ENCODE assay signal across 1 cellular context in genomic region chr6:31158140-31158862, GRCh38.
TF ChIP-seq lines count a peak whose summit lies in the region.

TCF19 (plus strand) TSS chr6:31158589; CDS start chr6:31159470, 881 bp downstream.

TF ChIP-seq in SK-N-SH, 30 proteins besides CTCF, POLR2A, EP300 and RAD21 (continued from another document):
- TF ChIP-seq, protein P1, sequence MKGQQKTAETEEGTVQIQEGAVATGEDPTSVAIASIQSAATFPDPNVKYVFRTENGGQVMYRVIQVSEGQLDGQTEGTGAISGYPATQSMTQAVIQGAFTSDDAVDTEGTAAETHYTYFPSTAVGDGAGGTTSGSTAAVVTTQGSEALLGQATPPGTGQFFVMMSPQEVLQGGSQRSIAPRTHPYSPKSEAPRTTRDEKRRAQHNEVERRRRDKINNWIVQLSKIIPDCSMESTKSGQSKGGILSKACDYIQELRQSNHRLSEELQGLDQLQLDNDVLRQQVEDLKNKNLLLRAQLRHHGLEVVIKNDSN (IDR thresholded peaks at IDR 0.05; ENCODE audit: borderline replicate concordance, low read depth): no peak
- TF ChIP-seq YY1 (IDR thresholded peaks at IDR 0.05; ENCODE audit: low read depth) (no peak), JUND (IDR thresholded peaks at IDR 0.05) (no peak), USF2 (IDR thresholded peaks at IDR 0.05; ENCODE audit: borderline replicate concordance, low read depth, low read length) (no peak), NFIC (IDR thresholded peaks at IDR 0.05; ENCODE audit: borderline replicate concordance) (no peak), TAF1 (IDR thresholded peaks at IDR 0.05; ENCODE audit: borderline replicate concordance, low read depth, low read length) (peak; percentile 72), NRF1 (IDR thresholded peaks at IDR 0.05; ENCODE audit: low read depth, low read length) (peak; percentile 95), ELF1 (IDR thresholded peaks at IDR 0.05) (no peak; the same call in 1 of the 2 replicates), MXI1 (IDR thresholded peaks at IDR 0.05; ENCODE audit: low read depth, low read length) (peak; percentile 90), GABPA (IDR thresholded peaks at IDR 0.05; ENCODE audit: low read depth) (no peak; the same call in 1 of the 2 replicates), POLR2AphosphoS5 (IDR thresholded peaks at IDR 0.05; ENCODE audit: low read depth, low read length) (peak; percentile 67; the same call in 1 of the 2 replicates), TEAD4 (IDR thresholded peaks at IDR 0.05; ENCODE audit: borderline replicate concordance, insufficient read depth) (peak; percentile 23; the same call in 1 of the 2 replicates), TCF12 (IDR thresholded peaks at IDR 0.05) (no peak), EZH2phosphoT487 (IDR thresholded peaks at IDR 0.05; ENCODE audit: borderline replicate concordance, low read depth) (no peak)
- TF ChIP-seq, protein P2, sequence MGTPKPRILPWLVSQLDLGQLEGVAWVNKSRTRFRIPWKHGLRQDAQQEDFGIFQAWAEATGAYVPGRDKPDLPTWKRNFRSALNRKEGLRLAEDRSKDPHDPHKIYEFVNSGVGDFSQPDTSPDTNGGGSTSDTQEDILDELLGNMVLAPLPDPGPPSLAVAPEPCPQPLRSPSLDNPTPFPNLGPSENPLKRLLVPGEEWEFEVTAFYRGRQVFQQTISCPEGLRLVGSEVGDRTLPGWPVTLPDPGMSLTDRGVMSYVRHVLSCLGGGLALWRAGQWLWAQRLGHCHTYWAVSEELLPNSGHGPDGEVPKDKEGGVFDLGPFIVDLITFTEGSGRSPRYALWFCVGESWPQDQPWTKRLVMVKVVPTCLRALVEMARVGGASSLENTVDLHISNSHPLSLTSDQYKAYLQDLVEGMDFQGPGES (IDR thresholded peaks at IDR 0.05; ENCODE audit: low read depth, low read length): peak; percentile 90
- TF ChIP-seq, protein P3, sequence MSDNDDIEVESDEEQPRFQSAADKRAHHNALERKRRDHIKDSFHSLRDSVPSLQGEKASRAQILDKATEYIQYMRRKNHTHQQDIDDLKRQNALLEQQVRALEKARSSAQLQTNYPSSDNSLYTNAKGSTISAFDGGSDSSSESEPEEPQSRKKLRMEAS (IDR thresholded peaks at IDR 0.05; ENCODE audit: low read depth): peak; percentile 67
